8 cellular contexts compared by ENCODE assay signal in genomic region chr20:52191436-52192295, GRCh38. TPM values are rescaled to one million over a fixed set of nuclear protein-coding genes. Genes with fewer than 3 reads are reported as not detected.
DNase-seq lines count a peak whose midpoint lies in the region; ATAC-seq and TF ChIP-seq lines count a peak whose summit lies in the region.

TSS of gene ZFP64 (minus strand) at chr20:52191779. CDS start at chr20:52191636, 143 bp downstream.

- DNase-seq in COLO829 (ENCODE audit: low spot score) (peak; percentile 60), HK-2 (ENCODE audit: unreplicated experiment) (peak; percentile 81), NT2/D1 (ENCODE audit: low read depth, low spot score) (peak; percentile 71), epidermal melanocyte (ENCODE audit: insufficient read length, low spot score) (peak; percentile 82), mucosa of descending colon (peak; percentile 85 to 88 (median 85))
- DNase-seq in activated CD8-positive, alpha-beta memory T cell treated with anti-CD3 and anti-CD28 coated beads, Interleukin-2, amount 50 U/mL, for 48 hours: peak; percentile 85
- DNase-seq in stimulated activated CD8-positive, alpha-beta memory T cell treated with anti-CD3 and anti-CD28 coated beads, Interleukin-4, amount 100 ng/mL, for 1 hour (ENCODE audit: low read depth in 2 of 2, low spot score in 1 of 2): peak; percentile 38 to 44

- H3K9ac ChIP-seq in NT2/D1 (ENCODE audit: insufficient read length, low read depth): peak within 1 kb of the TSS; percentile 95

- H3K36me3 ChIP-seq in NT2/D1 (ENCODE audit: insufficient read depth, insufficient read length, low read length) (peaks cover 3% of the 10 kb centered on the region), mucosa of descending colon (ENCODE audit: low read depth) (no peaks in the 10 kb centered on the region)

- peak within 1 kb of the TSS; percentile 90 for H3K4me3 ChIP-seq in NT2/D1 (ENCODE audit: insufficient read length, low read depth)
- H3K4me3 ChIP-seq in mucosa of descending colon: peak within 1 kb of the TSS; percentile 83

- no peaks in the 10 kb centered on the region for H3K27me3 ChIP-seq in NT2/D1 (ENCODE audit: insufficient read depth, insufficient read length)

- peaks cover 4% of the 10 kb centered on the region for H3K4me1 ChIP-seq in NT2/D1 (ENCODE audit: insufficient read depth, insufficient read length)
- no peaks in the 10 kb centered on the region for H3K4me1 ChIP-seq in mucosa of descending colon (ENCODE audit: low read depth)

- H3K9me3 ChIP-seq in NT2/D1 (ENCODE audit: insufficient read depth, low read length): no peaks in the 10 kb centered on the region
- no peaks in the 10 kb centered on the region for H3K9me3 ChIP-seq in mucosa of descending colon

- ATAC-seq in GM19452 (IDR thresholded peaks at IDR 0.05; ENCODE audit: unreplicated experiment): peak; percentile 79
- peak; percentile 88 for ATAC-seq in mucosa of descending colon

- TF ChIP-seq CTCF in mucosa of descending colon (IDR thresholded peaks at IDR 0.05): peak; percentile 28

- intact Hi-C loops in mucosa of descending colon (cut with DNase I, micrococcal nuclease): no loop called here

RNA-seq across cellular contexts. Expression of gene ZFP64, which starts in this region (rescaled TPM):
- 10 to 100 TPM; 15.0 to 23.5 (median 15.3) TPM for total RNA-seq in mucosa of descending colon

Comparison
In these comparisons a context has a peak if more than half of its experiments do, and no peak if none do; other contexts are left out.
1. Peak in every context shown above with its lines: DNase-seq, ATAC-seq and H3K4me3 ChIP-seq.